ENCODE assay signal across 16 cellular contexts in the genomic region with DNA sequence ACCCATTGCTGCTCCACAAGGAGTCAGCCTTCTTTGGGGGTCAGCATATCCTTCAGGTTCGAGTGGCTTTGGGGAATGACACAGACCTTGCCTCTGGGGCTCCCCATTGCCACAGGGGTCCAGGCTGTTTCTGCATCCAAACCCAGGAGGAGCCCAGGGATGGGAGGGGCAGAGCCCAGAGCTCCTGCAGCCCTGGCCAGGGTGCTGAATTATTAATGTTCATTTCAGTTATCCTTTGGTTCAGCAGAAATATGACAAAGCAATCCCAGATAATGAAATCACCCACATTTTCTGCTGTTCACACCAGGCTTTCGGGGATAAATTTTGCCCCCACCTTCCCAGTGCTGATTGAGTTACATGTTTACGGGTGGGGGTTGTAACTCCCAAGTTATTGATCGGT.
DNase-seq lines count a peak whose midpoint lies in the region; ATAC-seq and TF ChIP-seq lines count a peak whose summit lies in the region.
"Had no signal": no experiment of that assay in that cellular context is flagged by ENCODE, and none has a peak within 500 bp of the region (broad histone marks: within the 10 kb centered on the region; RNA-seq: fewer than 3 reads in every experiment).

No MANE protein-coding gene starts in this region.

- H3K9ac ChIP-seq in SK-N-SH = no peak overlapping the region
- H3K9ac ChIP-seq: BLaER1 had no signal

- H3K27me3 ChIP-seq in SK-N-SH (ENCODE audit: insufficient read depth) (no peaks in the 10 kb centered on the region), RWPE2 (ENCODE audit: insufficient read depth, poor library complexity, severe bottlenecking) (no peaks in the 10 kb centered on the region), aorta (ENCODE audit: control insufficient read depth in 1 of 2, insufficient read depth in 2 of 2, low read length in 1 of 2) (no peaks in the 10 kb centered on the region)
- H3K27me3 ChIP-seq: BLaER1 had no signal

- H3K79me2 ChIP-seq in SK-N-SH (ENCODE audit: insufficient read depth) = no peaks in the 10 kb centered on the region

- POLR2A ChIA-PET in SK-N-SH (lab: Yijun Ruan, JAX) = no interaction called here
- POLR2A ChIA-PET in HEK293 (lab: Yijun Ruan, JAX) = no interaction called here

- CTCF ChIA-PET in SK-N-SH (lab: Yijun Ruan, JAX) = no interaction called here
- CTCF ChIA-PET in HEK293 (lab: Yijun Ruan, JAX) = no interaction called here

- TF ChIP-seq CTCF in SK-N-SH (IDR thresholded peaks at IDR 0.05) (no peak), HEK293 (tag by site-specific recombination; IDR thresholded peaks at IDR 0.05) (no peak), RWPE2 (IDR thresholded peaks at IDR 0.05; ENCODE audit: poor library complexity, severe bottlenecking) (no peak)

- no peak for TF ChIP-seq EP300 in SK-N-SH (IDR thresholded peaks at IDR 0.05; ENCODE audit: borderline replicate concordance in 1 of 2, low read depth in 1 of 2, low read length in 1 of 2)

- H3K4me1 ChIP-seq in SK-N-SH (ENCODE audit: control insufficient read depth in 1 of 2, insufficient read depth in 2 of 2, low read depth in 1 of 2, low read length in 1 of 2) = no peaks in the 10 kb centered on the region
- H3K4me1 ChIP-seq in HEK293 (ENCODE audit: control insufficient read depth, insufficient read depth, low read length) = no peaks in the 10 kb centered on the region
- no peaks in the 10 kb centered on the region for H3K4me1 ChIP-seq in RWPE2 (ENCODE audit: insufficient read depth, poor library complexity, severe bottlenecking)
- H3K4me1 ChIP-seq in aorta (ENCODE audit: control insufficient read depth in 1 of 2, insufficient read depth in 2 of 2, low read length in 2 of 2) = no peaks in the 10 kb centered on the region
- H3K4me1 ChIP-seq: BLaER1, HAP-1 had no signal

- no peaks in the 10 kb centered on the region for H3K9me2 ChIP-seq in SK-N-SH

- H3K9me3 ChIP-seq in SK-N-SH = no peaks in the 10 kb centered on the region
- no peaks in the 10 kb centered on the region for H3K9me3 ChIP-seq in HEK293 (ENCODE audit: control insufficient read depth, insufficient read depth, low read depth, low read length)
- no peaks in the 10 kb centered on the region for H3K9me3 ChIP-seq in RWPE2 (ENCODE audit: severe bottlenecking)
- H3K9me3 ChIP-seq in aorta (ENCODE audit: control insufficient read depth, low read length) = peaks cover 3% of the 10 kb centered on the region
- H3K9me3 ChIP-seq: BLaER1, HAP-1 had no signal

- H3K27ac ChIP-seq in SK-N-SH (ENCODE audit: low read depth in 2 of 2, low read length in 1 of 2) = no peak overlapping the region
- H3K27ac ChIP-seq in HEK293 (ENCODE audit: extremely low read depth, low read depth, low read length) = no peak overlapping the region
- H3K27ac ChIP-seq in RWPE2 (ENCODE audit: poor library complexity, severe bottlenecking) = no peak overlapping the region
- H3K27ac ChIP-seq in aorta (ENCODE audit: low read depth in 1 of 2, low read length in 2 of 2) = no peak overlapping the region
- H3K27ac ChIP-seq: 22Rv1, BLaER1 had no signal

- no peaks in the 10 kb centered on the region for H4K20me1 ChIP-seq in SK-N-SH (ENCODE audit: insufficient read depth)
- H4K20me1 ChIP-seq: BLaER1 had no signal

- intact Hi-C loops in aorta (cut with DNase I) = no loop called here

- no peak overlapping the region for H2AFZ ChIP-seq in SK-N-SH (ENCODE audit: low read depth)

- no peak overlapping the region for H3K4me2 ChIP-seq in SK-N-SH
- H3K4me2 ChIP-seq: BLaER1 had no signal

- H3K36me3 ChIP-seq in SK-N-SH (replicated peaks in 1 of 2; ENCODE audit: control insufficient read depth in 1 of 2, insufficient read depth in 2 of 2, low read length in 1 of 2) (no peaks in the 10 kb centered on the region), HEK293 (ENCODE audit: control insufficient read depth in 2 of 2, insufficient read depth in 1 of 2, low read length in 2 of 2) (no peaks in the 10 kb centered on the region), RWPE2 (ENCODE audit: low read depth) (no peaks in the 10 kb centered on the region), aorta (ENCODE audit: control insufficient read depth in 1 of 2, insufficient read depth in 2 of 2, low read length in 1 of 2) (no peaks in the 10 kb centered on the region)
- H3K36me3 ChIP-seq: BLaER1, HAP-1 had no signal

- H3F3A ChIP-seq in SK-N-SH (replicated peaks; ENCODE audit: insufficient read depth) = no peaks in the 10 kb centered on the region

- H3K4me3 ChIP-seq in SK-N-SH (ENCODE audit: low read depth in 2 of 2, low read length in 1 of 2) (no peak overlapping the region), HEK293 (ENCODE audit: low read depth, low read length) (no peak overlapping the region), RWPE2 (ENCODE audit: severe bottlenecking) (no peak overlapping the region), aorta (ENCODE audit: low read length in 2 of 2) (no peak overlapping the region)
- H3K4me3 ChIP-seq: BLaER1, HAP-1 had no signal

- 5% methylated on average over 3 of the region's 4 CpGs for WGBS in SK-N-SH (ENCODE audit: low lambda C conversion rate)
- 65 to 70% methylated on average over 4 of the region's 4 CpGs for WGBS in aorta, 2 donors

- ATAC-seq in SK-N-SH treated with all-trans-retinoic acid at 6 μM for 48 hours (no peak), RWPE2 (ENCODE audit: low read depth) (0 out of 3 replicates have a peak, but pooled peaks have one; percentile 41), aorta (ENCODE audit: low FRiP score) (no peak)

- no peak for TF ChIP-seq RAD21 in SK-N-SH (IDR thresholded peaks at IDR 0.05; ENCODE audit: low read length)

- no peak for DNase-seq in SK-N-SH
- DNase-seq in RWPE2 (ENCODE audit: low spot score) = no peak
- DNase-seq in iPS-NIHi7 (ENCODE audit: extremely low spot score) = peak; percentile 22
- DNase-seq in SIG-M5 (lab: John Stamatoyannopoulos, UW) = no peak
- DNase-seq in HK-2 (ENCODE audit: unreplicated experiment) = no peak
- DNase-seq in aorta = no peak
- DNase-seq: CD4-positive, alpha-beta memory T cell; DMS153; DMS79; GF-D8; HFFc6 had no signal

TF ChIP-seq in SK-N-SH, 30 proteins besides CTCF, POLR2A, EP300 and RAD21 (continues in another document):
- TF ChIP-seq, protein P1, sequence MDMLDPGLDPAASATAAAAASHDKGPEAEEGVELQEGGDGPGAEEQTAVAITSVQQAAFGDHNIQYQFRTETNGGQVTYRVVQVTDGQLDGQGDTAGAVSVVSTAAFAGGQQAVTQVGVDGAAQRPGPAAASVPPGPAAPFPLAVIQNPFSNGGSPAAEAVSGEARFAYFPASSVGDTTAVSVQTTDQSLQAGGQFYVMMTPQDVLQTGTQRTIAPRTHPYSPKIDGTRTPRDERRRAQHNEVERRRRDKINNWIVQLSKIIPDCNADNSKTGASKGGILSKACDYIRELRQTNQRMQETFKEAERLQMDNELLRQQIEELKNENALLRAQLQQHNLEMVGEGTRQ (IDR thresholded peaks at IDR 0.05; ENCODE audit: borderline replicate concordance, low read depth, low read length) = no peak

TF ChIP-seq in SK-N-SH treated with all-trans-retinoic acid at 6 μM for 48 hours, 23 proteins besides CTCF, POLR2A, EP300 and RAD21 (continues in another document):
- TF ChIP-seq ZC3H10 (CRISPR knock-in tag; IDR thresholded peaks at IDR 0.05) = no peak
- TF ChIP-seq ESRRG (CRISPR knock-in tag; IDR thresholded peaks at IDR 0.05) = no peak
- TF ChIP-seq ISL1 (CRISPR knock-in tag; IDR thresholded peaks at IDR 0.05) = no peak
- TF ChIP-seq OSR1 (CRISPR knock-in tag; IDR thresholded peaks at IDR 0.05) = no peak
- TF ChIP-seq TCF4 (CRISPR knock-in tag; IDR thresholded peaks at IDR 0.05; ENCODE audit: borderline replicate concordance) = no peak
- no peak for TF ChIP-seq ZFP3 (CRISPR knock-in tag; IDR thresholded peaks at IDR 0.05)
- no peak for TF ChIP-seq CREB5 (CRISPR knock-in tag; IDR thresholded peaks at IDR 0.05; ENCODE audit: low read depth)
- no peak for TF ChIP-seq ZNF70 (CRISPR knock-in tag; IDR thresholded peaks at IDR 0.05)
- no peak for TF ChIP-seq BACH2 (CRISPR knock-in tag; IDR thresholded peaks at IDR 0.05; ENCODE audit: borderline replicate concordance)

TF ChIP-seq in HEK293, 187 proteins besides CTCF, POLR2A, EP300 and RAD21:
- TF ChIP-seq ZNF621 (tag by site-specific recombination; IDR thresholded peaks at IDR 0.05) (no peak), REST (tag by site-specific recombination; IDR thresholded peaks at IDR 0.05) (peak; percentile 48)

Comparison
In these comparisons a context has a peak if more than half of its experiments do, and no peak if none do; other contexts are left out.
1. Of the 4 proteins assayed by ChIP-seq in both HEK293 and SK-N-SH: peak only in HEK293: none; only in SK-N-SH: none; in both: REST; in neither: 3.